Comparison of ENCODE assay signal across 8 cellular contexts in the genomic region with DNA sequence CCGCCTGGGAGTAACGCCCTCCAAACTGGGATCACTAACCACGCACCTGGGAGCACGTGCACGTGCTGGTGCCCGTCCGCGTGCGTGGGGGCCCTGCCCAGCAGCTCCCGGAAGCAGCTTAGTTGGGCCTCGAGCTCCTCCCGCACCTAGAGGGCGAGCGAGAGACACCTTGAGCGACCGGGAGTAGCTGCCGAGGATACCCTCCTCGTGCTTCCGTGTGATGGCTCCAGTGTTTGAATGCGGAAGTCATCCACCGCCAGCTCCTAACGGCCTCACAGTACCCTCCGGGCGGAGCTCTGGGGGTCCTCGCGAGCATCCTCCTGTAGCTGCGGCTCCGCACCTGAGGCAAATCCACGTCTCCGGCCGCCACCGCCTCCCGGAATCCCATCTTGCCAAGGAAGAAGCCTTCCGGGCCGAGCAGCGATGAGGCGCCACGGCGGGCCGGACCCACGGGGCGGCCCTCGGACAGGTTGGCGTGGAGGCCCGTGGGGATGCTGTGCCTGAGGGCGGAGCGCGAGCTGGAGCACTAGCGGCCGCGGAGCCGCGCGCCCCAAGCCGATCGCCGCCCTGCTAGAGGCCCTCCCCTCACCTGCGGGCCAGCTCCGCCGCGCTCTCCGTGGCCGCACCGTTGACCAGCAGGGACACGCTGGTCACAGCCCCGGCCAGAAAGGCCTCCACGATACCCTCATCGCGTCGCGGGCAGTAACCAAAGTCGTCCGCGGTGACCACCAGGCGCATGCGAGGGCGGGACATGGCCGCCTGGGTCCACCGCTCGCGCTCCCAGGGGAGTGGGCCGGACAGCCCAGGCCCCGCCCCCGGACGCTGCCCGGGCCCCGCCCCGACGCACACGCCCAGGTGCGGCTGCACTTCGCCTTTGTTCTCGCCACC. TPM values are rescaled to one million over a fixed set of nuclear protein-coding genes. Genes with fewer than 3 reads are reported as not detected.
DNase-seq lines count a peak whose midpoint lies in the region; ATAC-seq and TF ChIP-seq lines count a peak whose summit lies in the region.

Gene YDJC, minus strand, starts transcription at position 761 of the 888 bp plus-strand sequence. Its CDS starts 8 bp downstream, at position 753.

- no peaks in the 10 kb centered on the region for H3K9me2 ChIP-seq in SU-DHL-6 (replicated peaks; ENCODE audit: insufficient read depth, low read length)

- peak; percentile 83 for TF ChIP-seq CTCF in GM12874 (IDR thresholded peaks at IDR 0.05; ENCODE audit: insufficient read depth, low read depth, low read length)
- TF ChIP-seq CTCF in SU-DHL-6 (IDR thresholded peaks at IDR 0.05; ENCODE audit: insufficient read depth, low read length, poor library complexity, severe bottlenecking): peak; percentile 29
- peak in 4 of 5 experiments; percentile 22 to 98 (median 66) for TF ChIP-seq CTCF in tibial nerve (IDR thresholded peaks at IDR 0.05)

- peak; percentile 86 to 92 (median 86) for DNase-seq in NCI-H1417 (lab: John Stamatoyannopoulos, UW)
- DNase-seq in activated naive CD8-positive, alpha-beta T cell treated with anti-CD3 and anti-CD28 coated beads, Interleukin-2, amount 10 ng/mL, durations not matched to agents 7 days and 5 days: peak; percentile 98
- DNase-seq in Right ventricle myocardium superior: peak; percentile 96
- DNase-seq in trophoblast cell: peak; percentile 96 to 98
- peak; percentile 45 to 85 for DNase-seq in tibial nerve (ENCODE audit: low spot score in 2 of 2)

- H2AK5ac ChIP-seq in trophoblast cell (ENCODE audit: low read length): peak within 1 kb of the TSS; percentile 80

- H3K36me3 ChIP-seq in SU-DHL-6 (ENCODE audit: low read length): no peaks in the 10 kb centered on the region
- H3K36me3 ChIP-seq in trophoblast cell (ENCODE audit: control insufficient read depth in 1 of 2, insufficient read depth in 2 of 2, low read length in 2 of 2): peaks cover 8 to 9% of the 10 kb centered on the region in 2 experiments
- H3K36me3 ChIP-seq in tibial nerve: peaks cover 0 to 3% (median 0%) of the 10 kb centered on the region in 3 donors

- TF ChIP-seq POLR2A in tibial nerve (IDR thresholded peaks at IDR 0.05): peak in 1 of 2 donors; percentile 12

- H3K4me3 ChIP-seq in SU-DHL-6 (ENCODE audit: insufficient read depth, low read length, poor library complexity, severe bottlenecking) (peak within 1 kb of the TSS; percentile 99), trophoblast cell (ENCODE audit: low read depth, low read length) (peak within 1 kb of the TSS; percentile 94), tibial nerve (peak within 1 kb of the TSS; percentile 60 to 96 (median 94))

- H4K20me1 ChIP-seq in SU-DHL-6 (ENCODE audit: low read depth, low read length): no peaks in the 10 kb centered on the region

- peak within 1 kb of the TSS; percentile 91 for H3K27ac ChIP-seq in SU-DHL-6 (ENCODE audit: low read depth, low read length)
- no peak within 1 kb of the TSS for H3K27ac ChIP-seq in trophoblast cell (ENCODE audit: low read depth, low read length)
- peak within 1 kb of the TSS; percentile 49 to 87 (median 76) for H3K27ac ChIP-seq in tibial nerve

- H3K4me1 ChIP-seq in trophoblast cell (ENCODE audit: control insufficient read depth in 1 of 2, insufficient read depth in 2 of 2, low read length in 2 of 2): peaks cover 5 to 10% of the 10 kb centered on the region in 2 experiments
- H3K4me1 ChIP-seq in tibial nerve: peaks cover 0 to 52% (median 13%) of the 10 kb centered on the region in 4 donors

- TF ChIP-seq EP300 in tibial nerve (IDR thresholded peaks at IDR 0.05): peak in 1 of 2 donors; percentile 53

- no CpG with 5 or more reads among the region's 93 CpGs for WGBS in trophoblast cell (ENCODE audit: extremely low coverage, insufficient coverage, insufficient read length)
- 0 to 1% methylated on average over 39 to 58 of the region's 93 CpGs for WGBS in tibial nerve, 2 donors

- H2AFZ ChIP-seq in SU-DHL-6 (ENCODE audit: low read depth, low read length, severe bottlenecking) (peak within 1 kb of the TSS; percentile 48), trophoblast cell (ENCODE audit: insufficient read depth, low read length, poor library complexity) (peak within 1 kb of the TSS; percentile 91)

- H3K36me3 Mint-ChIP-seq in activated naive CD8-positive, alpha-beta T cell treated with anti-CD3 and anti-CD28 coated beads, Interleukin-2, amount 10 ng/mL, durations not matched to agents 7 days and 5 days: peaks cover 17% of the 10 kb centered on the region

- peak within 1 kb of the TSS; percentile 93 for H3K14ac ChIP-seq in trophoblast cell (ENCODE audit: low read length)

- H4K8ac ChIP-seq in trophoblast cell (ENCODE audit: low read depth, low read length): peak within 1 kb of the TSS; percentile 96

- peak within 1 kb of the TSS; percentile 93 for H4K91ac ChIP-seq in trophoblast cell (ENCODE audit: low read depth, low read length)

- H3K4me1 Mint-ChIP-seq in activated naive CD8-positive, alpha-beta T cell treated with anti-CD3 and anti-CD28 coated beads, Interleukin-2, amount 10 ng/mL, durations not matched to agents 7 days and 5 days: peaks cover 25% of the 10 kb centered on the region

- H3K27me3 ChIP-seq in SU-DHL-6 (ENCODE audit: low read length) (no peaks in the 10 kb centered on the region), trophoblast cell (ENCODE audit: insufficient read depth, low read length) (no peaks in the 10 kb centered on the region), tibial nerve (no peaks in the 10 kb centered on the region)

- peak within 1 kb of the TSS; percentile 90 for H3K27ac Mint-ChIP-seq in activated naive CD8-positive, alpha-beta T cell treated with anti-CD3 and anti-CD28 coated beads, Interleukin-2, amount 10 ng/mL, durations not matched to agents 7 days and 5 days

- intact Hi-C loops in Right ventricle myocardium superior (cut with DNase I): loop anchor here (5.0 kb wide), 1 partner anchor 52 kb away; no protein-coding TSS in a partner anchor

- peak within 1 kb of the TSS; percentile 65 for H4K12ac ChIP-seq in trophoblast cell (ENCODE audit: low read depth, low read length)

- peak within 1 kb of the TSS; percentile 18 for H2BK5ac ChIP-seq in trophoblast cell (ENCODE audit: low read depth, low read length, poor library complexity)

- H2BK120ac ChIP-seq in trophoblast cell (ENCODE audit: insufficient read depth, low read length, poor library complexity): peak within 1 kb of the TSS; percentile 60

- H3K9me3 ChIP-seq in SU-DHL-6 (ENCODE audit: insufficient read depth, low read length): no peaks in the 10 kb centered on the region
- peaks cover 8% of the 10 kb centered on the region for H3K9me3 ChIP-seq in trophoblast cell (ENCODE audit: insufficient read depth, low read depth, low read length)
- no peaks in the 10 kb centered on the region for H3K9me3 ChIP-seq in tibial nerve

- H3K4ac ChIP-seq in trophoblast cell (ENCODE audit: low read depth, low read length): peak within 1 kb of the TSS; percentile 87

- no peak within 1 kb of the TSS for H3K23ac ChIP-seq in trophoblast cell (ENCODE audit: low read length)

- H3K27me3 Mint-ChIP-seq in activated naive CD8-positive, alpha-beta T cell treated with anti-CD3 and anti-CD28 coated beads, Interleukin-2, amount 10 ng/mL, durations not matched to agents 7 days and 5 days: no peaks in the 10 kb centered on the region

- H3K4me3 Mint-ChIP-seq in activated naive CD8-positive, alpha-beta T cell treated with anti-CD3 and anti-CD28 coated beads, Interleukin-2, amount 10 ng/mL, durations not matched to agents 7 days and 5 days: peak within 1 kb of the TSS; percentile 88

- H2BK12ac ChIP-seq in trophoblast cell (ENCODE audit: low read length): no peak within 1 kb of the TSS

- no peaks in the 10 kb centered on the region for H3K9me3 Mint-ChIP-seq in activated naive CD8-positive, alpha-beta T cell treated with anti-CD3 and anti-CD28 coated beads, Interleukin-2, amount 10 ng/mL, durations not matched to agents 7 days and 5 days

- H3K79me1 ChIP-seq in trophoblast cell (ENCODE audit: low read length): peaks cover 7% of the 10 kb centered on the region

- H3K79me2 ChIP-seq in SU-DHL-6 (ENCODE audit: insufficient read depth, low read length) (peaks cover 12% of the 10 kb centered on the region; the same call in 1 of the 2 replicates), trophoblast cell (ENCODE audit: control insufficient read depth, insufficient read depth, low read length, poor library complexity) (peaks cover 10% of the 10 kb centered on the region)

- H3K4me2 ChIP-seq in SU-DHL-6 (ENCODE audit: low read depth, low read length, poor library complexity, severe bottlenecking): peak within 1 kb of the TSS; percentile 69
- peak within 1 kb of the TSS; percentile 85 for H3K4me2 ChIP-seq in trophoblast cell (ENCODE audit: low read length)

- peak within 1 kb of the TSS; percentile 96 for H3K18ac ChIP-seq in trophoblast cell (ENCODE audit: low read length)

- peak; percentile 79 for ATAC-seq in HG02763 (IDR thresholded peaks at IDR 0.05; ENCODE audit: unreplicated experiment)
- peak; percentile 84 for ATAC-seq in activated naive CD8-positive, alpha-beta T cell treated with anti-CD3 and anti-CD28 coated beads, Interleukin-2, amount 10 ng/mL, durations not matched to agents 7 days and 5 days (ENCODE audit: low read depth)
- ATAC-seq in Right ventricle myocardium superior (ENCODE audit: poor library complexity): peak; percentile 98

- H3K9ac ChIP-seq in SU-DHL-6 (ENCODE audit: low read length) (peak within 1 kb of the TSS; percentile 99), trophoblast cell (ENCODE audit: low read length) (peak within 1 kb of the TSS; percentile 90)

- POLR2A ChIA-PET in activated naive CD8-positive, alpha-beta T cell treated with anti-CD3 and anti-CD28 coated beads, Interleukin-2, amount 10 ng/mL, durations not matched to agents 7 days and 5 days (lab: Charles Lee): interaction anchor here (0.6 to 7.0 kb wide), 15 partner anchors 13 to 647 kb away, joined by 3 to 94 read pairs (median 5); partner anchors contain the start of genes LZTR1, PPIL2, SDF2L1 and UBE2L3

- H3F3A ChIP-seq in SU-DHL-6 (ENCODE audit: insufficient read depth): peaks cover 14% of the 10 kb centered on the region

RNA-seq across cellular contexts. Expression of gene YDJC, which starts in this region (rescaled TPM):
- total RNA-seq in activated naive CD8-positive, alpha-beta T cell treated with anti-CD3 and anti-CD28 coated beads, Interleukin-2, amount 10 ng/mL, durations not matched to agents 7 days and 5 days: 10 to 100 TPM; 45.3 to 46.7 TPM
- total RNA-seq in Right ventricle myocardium superior (4.5 TPM), tibial nerve (10 to 100 TPM; 28.0 to 61.2 (median 36.0) TPM)
- 18.4 and 21.0 TPM in 2 replicates for polyA plus RNA-seq in trophoblast cell (2013)

Comparison
In these comparisons a context has a peak if more than half of its experiments do, and no peak if none do; other contexts are left out.
1. CTCF ChIP-seq: peak in every context shown above with its lines; median percentile 83 in GM12874; 66 in tibial nerve; 29 in SU-DHL-6.